ENCODE assay signal across 31 cellular contexts in genomic region chr22:46351767-46352166, GRCh38.
"Had no signal": no experiment of that assay in that cellular context is flagged by ENCODE, and none has a peak within 500 bp of the region (broad histone marks: within the 10 kb centered on the region; RNA-seq: fewer than 3 reads in every experiment).

No MANE protein-coding gene starts in this region.

- H3K36me3 ChIP-seq: ovary had no signal

- H3K9me3 ChIP-seq: gastrocnemius medialis, ovary, transverse colon had no signal

- H3K27ac ChIP-seq: ovary, transverse colon, WERI-Rb-1 had no signal

- H3K4me2 ChIP-seq: smooth muscle cell had no signal

- H3K4me1 ChIP-seq: transverse colon had no signal

- H3K27me3 ChIP-seq: cardiac muscle cell, gastrocnemius medialis, ovary, transverse colon had no signal

- H3K9me3 Mint-ChIP-seq: brain; effector memory CD8-positive, alpha-beta T cell; mesothelial cell of epicardium; naive B cell; nephron progenitor cell had no signal

- DNase-seq: activated CD4-positive, alpha-beta T cell treated with anti-CD3 and anti-CD28 coated beads for 48 hours; activated CD4-positive, alpha-beta T cell treated with anti-CD3 and anti-CD28 coated beads, Interleukin-2, amount 50 U/mL, for 48 hours; activated CD8-positive, alpha-beta memory T cell treated with anti-CD3 and anti-CD28 coated beads for 24 hours; activated effector memory CD4-positive, alpha-beta T cell treated with Interleukin-2 at 50 U/mL for 16 hours; activated naive CD4-positive, alpha-beta T cell treated with Interleukin-2 at 50 U/mL for 16 hours; anterior cingulate cortex; cortex of kidney; effector memory CD8-positive, alpha-beta T cell; erythroblast; gastrocnemius medialis; hypothalamus; immature natural killer cell; naive B cell; nephron progenitor cell; stimulated activated CD4-positive, alpha-beta T cell treated with anti-CD3 and anti-CD28 coated beads, Interleukin-15, amount 100 ng/mL, for 24 hours; stimulated activated CD4-positive, alpha-beta T cell treated with anti-CD3 and anti-CD28 coated beads, Interleukin-2, amount 100 ng/mL, for 24 hours; stimulated activated naive CD4-positive, alpha-beta T cell treated with Interleukin-2 at 50 U/mL for 16 hours; T-helper 17 cell; T1000; transverse colon; WERI-Rb-1 had no signal

- FAIRE-seq: urothelium cell line had no signal

- H3K4me3 Mint-ChIP-seq: activated naive CD8-positive, alpha-beta T cell; brain; effector memory CD8-positive, alpha-beta T cell; immature natural killer cell; mesothelial cell of epicardium; nephron progenitor cell; T-helper 17 cell had no signal

- ATAC-seq: activated CD4-positive, CD25-positive, alpha-beta regulatory T cell treated with anti-CD3 and anti-CD28 coated beads, Interleukin-2, amount 50 U/mL, for 24 hours; effector memory CD8-positive, alpha-beta T cell; gastrocnemius medialis; left lobe of liver; T-helper 17 cell had no signal

- H3K27ac Mint-ChIP-seq: activated naive CD8-positive, alpha-beta T cell; mesothelial cell of epicardium; naive B cell; nephron progenitor cell; progenitor cell of endocrine pancreas; T-helper 17 cell had no signal

- H3K4me3 ChIP-seq: cardiac muscle cell, gastrocnemius medialis, ovary, smooth muscle cell, transverse colon had no signal
